In genomic region chrX:72028701-72029470, GRCh38 we compare ENCODE assay signal across 15 cellular contexts.
DNase-seq lines count a peak whose midpoint lies in the region; ATAC-seq and TF ChIP-seq lines count a peak whose summit lies in the region.
"Had no signal": no experiment of that assay in that cellular context is flagged by ENCODE, and none has a peak within 500 bp of the region (broad histone marks: within the 10 kb centered on the region; RNA-seq: fewer than 3 reads in every experiment).

No MANE protein-coding gene starts in this region.

- H3F3A ChIP-seq in neural progenitor cell (ENCODE audit: low read depth): no peaks in the 10 kb centered on the region

- no peak overlapping the region for H3K4me2 ChIP-seq in neural progenitor cell

- H4K20me1 ChIP-seq in neural progenitor cell (ENCODE audit: low read depth): no peaks in the 10 kb centered on the region

- TF ChIP-seq CTCF in esophagus muscularis mucosa (IDR thresholded peaks at IDR 0.05) (no peak), neural progenitor cell (IDR thresholded peaks at IDR 0.05) (no peak), body of pancreas (IDR thresholded peaks at IDR 0.05) (no peak)

- H3K27ac ChIP-seq in esophagus muscularis mucosa (replicated peaks in 1 of 4): peak overlapping the region; percentile 73 to 80 (median 77)
- H3K27ac ChIP-seq in neural progenitor cell: no peak overlapping the region
- no peak overlapping the region for H3K27ac ChIP-seq in body of pancreas

- WGBS in esophagus muscularis mucosa: 69% methylated on average over 6 of the region's 6 CpGs
- WGBS in body of pancreas, 2 donors: 94 to 100% methylated on average over 2 to 4 of the region's 6 CpGs

- no peak for TF ChIP-seq EP300 in esophagus muscularis mucosa (IDR thresholded peaks at IDR 0.05)

- no peaks in the 10 kb centered on the region for H3K79me2 ChIP-seq in neural progenitor cell (ENCODE audit: low read depth)

- no peak for DNase-seq in activated naive CD8-positive, alpha-beta T cell treated with anti-CD3 and anti-CD28 coated beads, Interleukin-2, amount 10 ng/mL, durations not matched to agents 7 days and 5 days
- DNase-seq in activated naive CD8-positive, alpha-beta T cell treated with anti-CD3 and anti-CD28 coated beads, Interleukin-2, amount 50 U/mL, for 24 hours: no peak
- DNase-seq in esophagus muscularis mucosa (ENCODE audit: extremely low spot score) (no peak), neural progenitor cell (ENCODE audit: low spot score) (no peak), ureter (ENCODE audit: low spot score) (peak; percentile 32), body of pancreas (no peak)
- DNase-seq in stimulated activated naive CD8-positive, alpha-beta T cell treated with anti-CD3 and anti-CD28 coated beads, Interleukin-15, Interleukin-2, amounts not matched to agents 100 U/mL and 50 U/mL, for 24 hours: no peak
- DNase-seq: CD8-positive, alpha-beta memory T cell; cortex of kidney; erythroblast; mucosa of descending colon; NCI-H187 treated with DMSO at 0.1 percent for 48 hours had no signal

- no peak overlapping the region for H3K4me3 Mint-ChIP-seq in activated naive CD8-positive, alpha-beta T cell treated with anti-CD3 and anti-CD28 coated beads, Interleukin-2, amount 10 ng/mL, durations not matched to agents 7 days and 5 days
- no peak overlapping the region for H3K4me3 Mint-ChIP-seq in activated naive CD8-positive, alpha-beta T cell treated with anti-CD3 and anti-CD28 coated beads, Interleukin-2, amount 50 U/mL, for 24 hours
- no peak overlapping the region for H3K4me3 Mint-ChIP-seq in neural progenitor cell
- H3K4me3 Mint-ChIP-seq: CD8-positive, alpha-beta memory T cell had no signal

- H3K9me3 ChIP-seq in esophagus muscularis mucosa (no peaks in the 10 kb centered on the region), neural progenitor cell (ENCODE audit: low read depth) (no peaks in the 10 kb centered on the region), body of pancreas (no peaks in the 10 kb centered on the region)
- H3K9me3 ChIP-seq: mucosa of descending colon had no signal

- no peaks in the 10 kb centered on the region for H3K4me1 Mint-ChIP-seq in activated naive CD8-positive, alpha-beta T cell treated with anti-CD3 and anti-CD28 coated beads, Interleukin-2, amount 10 ng/mL, durations not matched to agents 7 days and 5 days
- H3K4me1 Mint-ChIP-seq in activated naive CD8-positive, alpha-beta T cell treated with anti-CD3 and anti-CD28 coated beads, Interleukin-2, amount 50 U/mL, for 24 hours: peaks cover 4% of the 10 kb centered on the region
- peaks cover 16% of the 10 kb centered on the region for H3K4me1 Mint-ChIP-seq in neural progenitor cell

- no peak overlapping the region for H2AFZ ChIP-seq in neural progenitor cell (replicated peaks)

- H3K36me3 ChIP-seq in esophagus muscularis mucosa: no peaks in the 10 kb centered on the region
- H3K36me3 ChIP-seq in neural progenitor cell: no peaks in the 10 kb centered on the region
- no peaks in the 10 kb centered on the region for H3K36me3 ChIP-seq in body of pancreas (replicated peaks in 1 of 2; ENCODE audit: insufficient read depth in 1 of 2, low read depth in 2 of 2)

- TF ChIP-seq POLR2A in esophagus muscularis mucosa (IDR thresholded peaks at IDR 0.05; ENCODE audit: low read depth) (no peak), body of pancreas (IDR thresholded peaks at IDR 0.05) (no peak)

- H3K4me1 ChIP-seq in esophagus muscularis mucosa (peaks cover 3 to 47% (median 41%) of the 10 kb centered on the region in 4 donors), neural progenitor cell (no peaks in the 10 kb centered on the region), body of pancreas (peaks cover 15% of the 10 kb centered on the region)

- no peak for ATAC-seq in activated naive CD8-positive, alpha-beta T cell treated with anti-CD3 and anti-CD28 coated beads, Interleukin-2, amount 10 ng/mL, durations not matched to agents 7 days and 5 days (ENCODE audit: low read depth)
- no peak for ATAC-seq in activated naive CD8-positive, alpha-beta T cell treated with anti-CD3 and anti-CD28 coated beads, Interleukin-2, amount 50 U/mL, for 24 hours
- ATAC-seq in HG03571 (IDR thresholded peaks at IDR 0.05; ENCODE audit: unreplicated experiment) (no peak), body of pancreas (no peak)
- no peak for ATAC-seq in stimulated activated naive CD8-positive, alpha-beta T cell treated with anti-CD3 and anti-CD28 coated beads, Interleukin-15, Interleukin-2, amounts not matched to agents 100 U/mL and 50 U/mL, for 24 hours
- ATAC-seq: mucosa of descending colon had no signal

- H3K27ac Mint-ChIP-seq in activated naive CD8-positive, alpha-beta T cell treated with anti-CD3 and anti-CD28 coated beads, Interleukin-2, amount 10 ng/mL, durations not matched to agents 7 days and 5 days: peak overlapping the region; percentile 34
- H3K27ac Mint-ChIP-seq in activated naive CD8-positive, alpha-beta T cell treated with anti-CD3 and anti-CD28 coated beads, Interleukin-2, amount 50 U/mL, for 24 hours: no peak overlapping the region
- H3K27ac Mint-ChIP-seq in neural progenitor cell: peak overlapping the region; percentile 89
- H3K27ac Mint-ChIP-seq: activated T-helper 2 cell treated with anti-CD3 and anti-CD28 coated beads, Interferon-gamma antibody, Interleukin-2, Interleukin-4, amounts not matched to agents 10 μg/mL and 5 μg/mL and 100 μg/mL, durations not matched to agents 14 hours and 24 hours and 36 hours; CD8-positive, alpha-beta memory T cell had no signal

- intact Hi-C loops in esophagus muscularis mucosa (cut with DNase I): no loop called here
- intact Hi-C loops in body of pancreas (cut with DNase I): no loop called here

- H3K27me3 ChIP-seq in esophagus muscularis mucosa (no peaks in the 10 kb centered on the region), neural progenitor cell (no peaks in the 10 kb centered on the region), body of pancreas (no peaks in the 10 kb centered on the region)

- no peaks in the 10 kb centered on the region for H3K9me3 Mint-ChIP-seq in activated naive CD8-positive, alpha-beta T cell treated with anti-CD3 and anti-CD28 coated beads, Interleukin-2, amount 10 ng/mL, durations not matched to agents 7 days and 5 days
- H3K9me3 Mint-ChIP-seq in activated naive CD8-positive, alpha-beta T cell treated with anti-CD3 and anti-CD28 coated beads, Interleukin-2, amount 50 U/mL, for 24 hours: no peaks in the 10 kb centered on the region
- H3K9me3 Mint-ChIP-seq in neural progenitor cell: peaks cover 5% of the 10 kb centered on the region
- H3K9me3 Mint-ChIP-seq: activated T-helper 2 cell treated with anti-CD3 and anti-CD28 coated beads, Interferon-gamma antibody, Interleukin-2, Interleukin-4, amounts not matched to agents 10 μg/mL and 5 μg/mL and 100 μg/mL, durations not matched to agents 14 hours and 24 hours and 36 hours; CD8-positive, alpha-beta memory T cell had no signal

- H3K4me3 ChIP-seq in esophagus muscularis mucosa: peak overlapping the region in 3 of 4 donors; percentile 31 to 43 (median 43)
- H3K4me3 ChIP-seq in neural progenitor cell: no peak overlapping the region
- H3K4me3 ChIP-seq in body of pancreas: no peak overlapping the region
- H3K4me3 ChIP-seq: mucosa of descending colon had no signal

- H3K27me3 Mint-ChIP-seq in activated naive CD8-positive, alpha-beta T cell treated with anti-CD3 and anti-CD28 coated beads, Interleukin-2, amount 10 ng/mL, durations not matched to agents 7 days and 5 days: peaks cover 7% of the 10 kb centered on the region
- no peaks in the 10 kb centered on the region for H3K27me3 Mint-ChIP-seq in activated naive CD8-positive, alpha-beta T cell treated with anti-CD3 and anti-CD28 coated beads, Interleukin-2, amount 50 U/mL, for 24 hours
- no peaks in the 10 kb centered on the region for H3K27me3 Mint-ChIP-seq in neural progenitor cell (ENCODE audit: insufficient read depth, low read depth)
- H3K27me3 Mint-ChIP-seq: progenitor cell of endocrine pancreas had no signal

- H3K9ac ChIP-seq in neural progenitor cell: no peak overlapping the region

- no peaks in the 10 kb centered on the region for H3K36me3 Mint-ChIP-seq in activated naive CD8-positive, alpha-beta T cell treated with anti-CD3 and anti-CD28 coated beads, Interleukin-2, amount 10 ng/mL, durations not matched to agents 7 days and 5 days
- no peaks in the 10 kb centered on the region for H3K36me3 Mint-ChIP-seq in activated naive CD8-positive, alpha-beta T cell treated with anti-CD3 and anti-CD28 coated beads, Interleukin-2, amount 50 U/mL, for 24 hours (ENCODE audit: low read depth)
- H3K36me3 Mint-ChIP-seq in neural progenitor cell: peaks cover 4% of the 10 kb centered on the region
- H3K36me3 Mint-ChIP-seq: CD8-positive, alpha-beta memory T cell had no signal

- POLR2A ChIA-PET in activated naive CD8-positive, alpha-beta T cell treated with anti-CD3 and anti-CD28 coated beads, Interleukin-2, amount 10 ng/mL, durations not matched to agents 7 days and 5 days (lab: Charles Lee): no interaction called here

Comparison
In these comparisons a context has a peak if more than half of its experiments do, and no peak if none do; other contexts are left out.
1. H3K27ac ChIP-seq: peak in esophagus muscularis mucosa (4 of 4); none in neural progenitor cell (single experiment) and body of pancreas (0 of 4).
2. H3K4me3 ChIP-seq: peak in esophagus muscularis mucosa (3 of 4); none in neural progenitor cell (single experiment) and body of pancreas (0 of 2).